In the genomic region with DNA sequence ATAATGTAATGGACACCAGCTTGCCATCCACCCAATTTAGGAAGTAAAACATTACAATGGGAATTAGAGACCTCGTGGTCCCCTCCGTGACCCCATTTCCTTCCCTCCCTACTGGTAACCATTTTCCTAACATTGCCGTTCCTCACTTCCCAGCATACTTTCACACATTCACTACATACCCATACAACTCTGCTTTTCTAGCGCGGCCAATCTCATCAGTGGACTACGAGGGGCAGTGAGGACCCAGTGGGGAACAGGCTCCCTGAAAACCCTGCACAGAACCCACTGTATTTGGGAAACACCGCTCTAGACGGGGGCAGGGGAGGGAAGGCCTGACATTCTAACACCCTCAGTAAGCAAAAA, we compare ENCODE assay signal across 8 cellular contexts. TPM values are rescaled to one million over a fixed set of nuclear protein-coding genes. Genes with fewer than 3 reads are reported as not detected.
DNase-seq lines count a peak whose midpoint lies in the region; ATAC-seq, FAIRE-seq and TF ChIP-seq lines count a peak whose summit lies in the region.

No MANE protein-coding gene starts in this region.

- peak overlapping the region; percentile 99 for H3K4me2 ChIP-seq in A549

- DNase-seq in A549 (ENCODE audit: low read depth in 1 of 2, low spot score in 1 of 2) (peak in 1 of 2 experiments; percentile 12), Kasumi-1 (lab: John Stamatoyannopoulos, UW) (peak; percentile 12 to 58), caudate nucleus (lab: John Stamatoyannopoulos, UW) (peak in 4 of 61 donors; percentile 45 to 70 (median 46)), medulla oblongata (ENCODE audit: extremely low spot score) (peak; percentile 41), vagina (ENCODE audit: extremely low spot score in 2 of 2) (no peak), NCI-H1417 treated with DMSO at 0.1 percent for 48 hours (lab: John Stamatoyannopoulos, UW) (no peak)
- DNase-seq in effector CD8-positive, alpha-beta T cell (lab: John Stamatoyannopoulos, UW) = no peak

- peaks cover 8% of the 10 kb centered on the region; the same call in 1 of the 3 replicates for H3K4me1 ChIP-seq in A549
- H3K4me1 ChIP-seq in vagina = peaks cover 23% of the 10 kb centered on the region

- no peak for FAIRE-seq in A549 (lab: Jason Lieb, UNC)

- TF ChIP-seq CTCF in A549 (IDR thresholded peaks at IDR 0.05) (no peak), vagina (IDR thresholded peaks at IDR 0.05) (no peak)

- H3K4me3 ChIP-seq in A549 (peak overlapping the region; percentile 80), vagina (peak overlapping the region; percentile 53 to 56)

- H3K9me3 ChIP-seq in A549 = no peaks in the 10 kb centered on the region
- no peaks in the 10 kb centered on the region for H3K9me3 ChIP-seq in vagina

- TF ChIP-seq EP300 in A549 (IDR thresholded peaks at IDR 0.05) = no peak

- H3K36me3 ChIP-seq in vagina = peaks cover 0 to under 1% of the 10 kb centered on the region in 2 donors

- no peak for TF ChIP-seq POLR2A in A549 (IDR thresholded peaks at IDR 0.05; ENCODE audit: low read length)
- TF ChIP-seq POLR2A in vagina (IDR thresholded peaks at IDR 0.05) = no peak

- POLR2A ChIA-PET in A549 (lab: Yijun Ruan, JAX) = no interaction called here

- CTCF ChIA-PET in A549 (lab: Yijun Ruan, JAX) = interaction anchor here (1.1 to 1.3 kb wide), 2 partner anchors 96 to 119 kb away, joined by 3 to 5 read pairs; no protein-coding TSS in a partner anchor

- no peak for TF ChIP-seq RAD21 in A549 (conservative IDR thresholded peaks at IDR 0.05 in 1 of 2, IDR thresholded peaks at IDR 0.05 in 1 of 2)

- 17% methylated on average over 8 of the region's 8 CpGs for WGBS in A549 (ENCODE audit: missing lambda C conversion rate)

- H3K27me3 ChIP-seq in vagina = no peaks in the 10 kb centered on the region

- intact Hi-C loops in vagina (cut with DNase I) = no loop called here

- H3K27ac ChIP-seq in A549 (peak overlapping the region; percentile 92 to 93), caudate nucleus (ENCODE audit: low read depth, low read length) (peak overlapping the region; percentile 67), vagina (peak overlapping the region; percentile 47)

- ATAC-seq in A549 (0 out of 6 replicates have a peak, but pooled peaks of 1 of the 2 experiments have one; percentile 5), GM18868 (IDR thresholded peaks at IDR 0.05; ENCODE audit: unreplicated experiment) (peak; percentile 4)

TF ChIP-seq in A549, 52 proteins besides CTCF, POLR2A, EP300 and RAD21:
- TF ChIP-seq NR3C1 (IDR thresholded peaks at IDR 0.05) (no peak), MAFK (IDR thresholded peaks at IDR 0.05; ENCODE audit: partially characterized antibody) (no peak)
TF ChIP-seq in A549: peak in this region for 0.

RNA-seq across cellular contexts. Expression of gene ENOSF1, which starts 1.1 kb away (rescaled TPM):
- polyA plus RNA-seq in A549 (2011; rRNA removed) (27.3 and 34.0 TPM in 2 replicates), A549 (2017; fragmentation: RNase III; extraction: RNeasy Plus Mini Kit Qiagen cat#74134 plus additional on column Dnase treatment) (29.9 to 32.5 TPM (median 30.0 TPM) in 3 replicates)
- polyA plus RNA-seq in A549 (2012; cell fraction: cytosol; rRNA removed) = 25.8 and 27.5 TPM in 2 replicates
- polyA plus RNA-seq in A549 (2012; cell fraction: nucleus; rRNA removed) = 72.8 and 101 TPM in 2 replicates
- polyA minus RNA-seq in A549 (2011; rRNA and poly(A)+ RNA removed) = 48.0 and 49.4 TPM in 2 replicates
- total RNA-seq in vagina = 53.5 TPM

RNA-seq across cellular contexts. Expression of gene TYMS, which starts 53.9 kb away (rescaled TPM):
- 118 and 133 TPM in 2 replicates for polyA plus RNA-seq in A549 (2011; rRNA removed)
- 224 and 225 TPM in 2 replicates for polyA plus RNA-seq in A549 (2012; cell fraction: cytosol; rRNA removed)
- 88.2 and 107 TPM in 2 replicates for polyA plus RNA-seq in A549 (2012; cell fraction: nucleus; rRNA removed)
- 169 to 184 TPM (median 173 TPM) in 3 replicates for polyA plus RNA-seq in A549 (2017; fragmentation: RNase III; extraction: RNeasy Plus Mini Kit Qiagen cat#74134 plus additional on column Dnase treatment)
- 155 and 156 TPM in 2 replicates for polyA minus RNA-seq in A549 (2011; rRNA and poly(A)+ RNA removed)
- total RNA-seq in vagina = 11.3 TPM

Comparison
In these comparisons a context has a peak if more than half of its experiments do, and no peak if none do; other contexts are left out.
1. DNase-seq: peak in Kasumi-1 (2 of 2) and medulla oblongata (single experiment); none in vagina (0 of 2), NCI-H1417 treated with DMSO at 0.1 percent for 48 hours (single experiment) and effector CD8-positive, alpha-beta T cell (single experiment).
2. Peak in every context shown above with its lines, with median percentiles within 50 percentile points of each other: H3K27ac ChIP-seq.